In the genomic region with DNA sequence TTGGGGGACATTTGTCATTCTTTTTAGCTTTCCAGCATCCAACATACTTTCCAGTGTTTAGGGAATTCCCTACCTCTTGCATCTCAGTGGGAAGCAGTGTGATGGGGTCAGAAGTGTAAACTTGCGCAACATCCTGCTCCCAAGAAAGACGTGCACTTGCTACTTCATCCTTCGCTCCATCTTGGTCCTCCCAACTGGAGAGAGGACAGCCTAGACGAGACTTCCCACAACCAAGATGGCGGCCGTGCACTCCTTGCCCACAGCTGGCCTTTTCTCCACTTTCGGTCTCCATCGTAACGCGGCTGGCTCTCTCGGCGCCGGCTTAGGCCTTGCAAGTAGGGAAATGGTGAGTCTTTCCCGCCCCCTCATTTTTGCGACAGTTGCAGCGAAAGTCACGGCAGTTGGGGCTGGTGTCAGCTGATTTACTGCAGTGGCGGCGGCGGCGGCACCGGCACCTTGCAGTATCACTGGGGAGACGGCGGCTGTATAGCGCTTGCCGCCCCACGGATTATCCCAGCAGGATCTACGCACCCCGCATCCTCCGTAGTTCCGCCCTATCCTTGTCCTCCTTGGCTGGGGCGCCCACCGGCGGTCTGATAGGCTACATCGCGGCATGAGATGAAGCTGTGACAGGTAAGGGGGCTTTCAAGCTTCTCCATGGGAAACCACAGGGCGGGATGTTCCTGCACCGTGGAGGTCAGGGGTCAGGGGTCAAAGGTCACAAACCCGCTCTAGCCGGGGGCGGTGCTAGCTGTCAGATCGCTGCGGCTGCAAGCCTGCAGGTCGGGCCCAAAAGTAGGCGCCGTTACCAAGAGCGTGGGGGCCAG, we compare ENCODE assay signal across 1 cellular context.
TF ChIP-seq lines count a peak whose summit lies in the region.

A gene (plus strand): TSS at position 416 of the 827 bp plus-strand sequence. CDS start 21,157 bp downstream, outside the sequence.

TF ChIP-seq in HepG2, 621 proteins besides CTCF, POLR2A, EP300 and RAD21 (continued from another document and continues in another):
- TF ChIP-seq, protein P1, sequence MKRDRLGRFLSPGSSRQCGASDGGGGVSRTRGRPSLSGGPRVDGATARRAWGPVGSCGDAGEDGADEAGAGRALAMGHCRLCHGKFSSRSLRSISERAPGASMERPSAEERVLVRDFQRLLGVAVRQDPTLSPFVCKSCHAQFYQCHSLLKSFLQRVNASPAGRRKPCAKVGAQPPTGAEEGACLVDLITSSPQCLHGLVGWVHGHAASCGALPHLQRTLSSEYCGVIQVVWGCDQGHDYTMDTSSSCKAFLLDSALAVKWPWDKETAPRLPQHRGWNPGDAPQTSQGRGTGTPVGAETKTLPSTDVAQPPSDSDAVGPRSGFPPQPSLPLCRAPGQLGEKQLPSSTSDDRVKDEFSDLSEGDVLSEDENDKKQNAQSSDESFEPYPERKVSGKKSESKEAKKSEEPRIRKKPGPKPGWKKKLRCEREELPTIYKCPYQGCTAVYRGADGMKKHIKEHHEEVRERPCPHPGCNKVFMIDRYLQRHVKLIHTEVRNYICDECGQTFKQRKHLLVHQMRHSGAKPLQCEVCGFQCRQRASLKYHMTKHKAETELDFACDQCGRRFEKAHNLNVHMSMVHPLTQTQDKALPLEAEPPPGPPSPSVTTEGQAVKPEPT (CRISPR knock-in tag; IDR thresholded peaks at IDR 0.05; ENCODE audit: low read depth) = no peak
- TF ChIP-seq MAFK (conservative IDR thresholded peaks at IDR 0.05 in 1 of 2, IDR thresholded peaks at IDR 0.05 in 1 of 2; ENCODE audit: low read length in 2 of 2) (no peak), MED13 (CRISPR knock-in tag; IDR thresholded peaks at IDR 0.05) (no peak), SRSF4 (IDR thresholded peaks at IDR 0.05; ENCODE audit: low read depth, low read length, poor library complexity, severe bottlenecking) (no peak), JUN (CRISPR knock-in tag; IDR thresholded peaks at IDR 0.05) (no peak), ZNF850 (CRISPR knock-in tag; conservative IDR thresholded peaks at IDR 0.05) (no peak), ATRX (CRISPR knock-in tag; IDR thresholded peaks at IDR 0.05; ENCODE audit: borderline replicate concordance) (no peak), TOE1 (CRISPR knock-in tag; IDR thresholded peaks at IDR 0.05) (no peak), FIP1L1 (IDR thresholded peaks at IDR 0.05; ENCODE audit: borderline replicate concordance, insufficient read depth, low read depth, low read length) (no peak), PCBP2 (optimal IDR thresholded peaks at IDR 0.05; ENCODE audit: low read depth, low read length, poor library complexity, severe bottlenecking) (no peak), ZNF891 (CRISPR knock-in tag; IDR thresholded peaks at IDR 0.05) (peak; percentile 95), ZNF768 (CRISPR knock-in tag; IDR thresholded peaks at IDR 0.05) (no peak), NFKBIZ (CRISPR knock-in tag; IDR thresholded peaks at IDR 0.05) (peak; percentile 38; the same call in 1 of the 2 replicates), ZNF292 (CRISPR knock-in tag; IDR thresholded peaks at IDR 0.05; ENCODE audit: borderline replicate concordance, low read depth) (peak; percentile 80), NFATC3 (CRISPR knock-in tag; IDR thresholded peaks at IDR 0.05) (peak; percentile 70; the same call in 1 of the 2 replicates), ELF3 (CRISPR knock-in tag; IDR thresholded peaks at IDR 0.05) (0 out of 2 replicates have a peak, but pooled peaks have one; percentile 48), ZNF572 (CRISPR knock-in tag; IDR thresholded peaks at IDR 0.05) (no peak), CHD4 (IDR thresholded peaks at IDR 0.05; ENCODE audit: borderline replicate concordance, low read length) (no peak), ZC3H4 (CRISPR knock-in tag; IDR thresholded peaks at IDR 0.05; ENCODE audit: borderline replicate concordance) (no peak), PHF20 (CRISPR knock-in tag; IDR thresholded peaks at IDR 0.05) (peak; percentile 91), MEIS2 (CRISPR knock-in tag; IDR thresholded peaks at IDR 0.05) (no peak), BRD4 (CRISPR knock-in tag; IDR thresholded peaks at IDR 0.05) (peak; percentile 72), PAX8 (CRISPR knock-in tag; IDR thresholded peaks at IDR 0.05; ENCODE audit: borderline replicate concordance) (no peak), ZSCAN25 (CRISPR knock-in tag; IDR thresholded peaks at IDR 0.05) (no peak), ZNF556 (CRISPR knock-in tag; IDR thresholded peaks at IDR 0.05; ENCODE audit: borderline replicate concordance) (peak; percentile 93; the same call in 1 of the 2 replicates), GZF1 (CRISPR knock-in tag; IDR thresholded peaks at IDR 0.05) (no peak), SMAD1 (CRISPR knock-in tag; IDR thresholded peaks at IDR 0.05; ENCODE audit: borderline replicate concordance, low read depth) (no peak), CREM (IDR thresholded peaks at IDR 0.05) (peak; percentile 74), CREM (CRISPR knock-in tag; IDR thresholded peaks at IDR 0.05) (no peak), ZNF317 (CRISPR knock-in tag; IDR thresholded peaks at IDR 0.05) (no peak), XRCC5 (optimal IDR thresholded peaks at IDR 0.05; ENCODE audit: low read length) (peak; percentile 87), NR2F6 (IDR thresholded peaks at IDR 0.05) (peak; percentile 98), NR2F6 (CRISPR knock-in tag; IDR thresholded peaks at IDR 0.05) (peak; percentile 97), EHMT2 (IDR thresholded peaks at IDR 0.05; ENCODE audit: borderline replicate concordance, low read depth, low read length) (peak; percentile 96), ZNF598 (CRISPR knock-in tag; IDR thresholded peaks at IDR 0.05; ENCODE audit: borderline replicate concordance) (peak; percentile 99), FOXC1 (CRISPR knock-in tag; IDR thresholded peaks at IDR 0.05; ENCODE audit: borderline replicate concordance) (no peak), LCORL (IDR thresholded peaks at IDR 0.05) (no peak), LCORL (CRISPR knock-in tag; IDR thresholded peaks at IDR 0.05) (peak; percentile 51; the same call in 1 of the 2 replicates), FOXK1 (CRISPR knock-in tag; IDR thresholded peaks at IDR 0.05; ENCODE audit: borderline replicate concordance, low read depth) (no peak; the same call in 1 of the 2 replicates), HMG20B (CRISPR knock-in tag; conservative IDR thresholded peaks at IDR 0.05) (no peak), ZNF296 (CRISPR knock-in tag; conservative IDR thresholded peaks at IDR 0.05) (no peak), ATM (IDR thresholded peaks at IDR 0.05; ENCODE audit: borderline replicate concordance) (no peak), HDAC6 (IDR thresholded peaks at IDR 0.05; ENCODE audit: low read depth, low read length) (no peak), TBX3 (IDR thresholded peaks at IDR 0.05; ENCODE audit: borderline replicate concordance) (0 out of 2 replicates have a peak, but pooled peaks have one; percentile 10), ADNP (CRISPR knock-in tag; IDR thresholded peaks at IDR 0.05) (no peak), ZFYVE20 (CRISPR knock-in tag; IDR thresholded peaks at IDR 0.05; ENCODE audit: borderline replicate concordance, low read depth) (no peak), ZBTB38 (CRISPR knock-in tag; IDR thresholded peaks at IDR 0.05) (peak; percentile 38; the same call in 1 of the 2 replicates)
- TF ChIP-seq, protein P2, sequence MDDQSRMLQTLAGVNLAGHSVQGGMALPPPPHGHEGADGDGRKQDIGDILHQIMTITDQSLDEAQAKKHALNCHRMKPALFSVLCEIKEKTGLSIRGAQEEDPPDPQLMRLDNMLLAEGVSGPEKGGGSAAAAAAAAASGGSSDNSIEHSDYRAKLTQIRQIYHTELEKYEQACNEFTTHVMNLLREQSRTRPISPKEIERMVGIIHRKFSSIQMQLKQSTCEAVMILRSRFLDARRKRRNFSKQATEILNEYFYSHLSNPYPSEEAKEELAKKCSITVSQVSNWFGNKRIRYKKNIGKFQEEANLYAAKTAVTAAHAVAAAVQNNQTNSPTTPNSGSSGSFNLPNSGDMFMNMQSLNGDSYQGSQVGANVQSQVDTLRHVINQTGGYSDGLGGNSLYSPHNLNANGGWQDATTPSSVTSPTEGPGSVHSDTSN (CRISPR knock-in tag; IDR thresholded peaks at IDR 0.05; ENCODE audit: borderline replicate concordance) = no peak
- TF ChIP-seq, protein P3, sequence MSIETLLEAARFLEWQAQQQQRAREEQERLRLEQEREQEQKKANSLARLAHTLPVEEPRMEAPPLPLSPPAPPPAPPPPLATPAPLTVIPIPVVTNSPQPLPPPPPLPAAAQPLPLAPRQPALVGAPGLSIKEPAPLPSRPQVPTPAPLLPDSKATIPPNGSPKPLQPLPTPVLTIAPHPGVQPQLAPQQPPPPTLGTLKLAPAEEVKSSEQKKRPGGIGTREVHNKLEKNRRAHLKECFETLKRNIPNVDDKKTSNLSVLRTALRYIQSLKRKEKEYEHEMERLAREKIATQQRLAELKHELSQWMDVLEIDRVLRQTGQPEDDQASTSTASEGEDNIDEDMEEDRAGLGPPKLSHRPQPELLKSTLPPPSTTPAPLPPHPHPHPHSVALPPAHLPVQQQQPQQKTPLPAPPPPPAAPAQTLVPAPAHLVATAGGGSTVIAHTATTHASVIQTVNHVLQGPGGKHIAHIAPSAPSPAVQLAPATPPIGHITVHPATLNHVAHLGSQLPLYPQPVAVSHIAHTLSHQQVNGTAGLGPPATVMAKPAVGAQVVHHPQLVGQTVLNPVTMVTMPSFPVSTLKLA (IDR thresholded peaks at IDR 0.05) = no peak
- TF ChIP-seq, protein P4, sequence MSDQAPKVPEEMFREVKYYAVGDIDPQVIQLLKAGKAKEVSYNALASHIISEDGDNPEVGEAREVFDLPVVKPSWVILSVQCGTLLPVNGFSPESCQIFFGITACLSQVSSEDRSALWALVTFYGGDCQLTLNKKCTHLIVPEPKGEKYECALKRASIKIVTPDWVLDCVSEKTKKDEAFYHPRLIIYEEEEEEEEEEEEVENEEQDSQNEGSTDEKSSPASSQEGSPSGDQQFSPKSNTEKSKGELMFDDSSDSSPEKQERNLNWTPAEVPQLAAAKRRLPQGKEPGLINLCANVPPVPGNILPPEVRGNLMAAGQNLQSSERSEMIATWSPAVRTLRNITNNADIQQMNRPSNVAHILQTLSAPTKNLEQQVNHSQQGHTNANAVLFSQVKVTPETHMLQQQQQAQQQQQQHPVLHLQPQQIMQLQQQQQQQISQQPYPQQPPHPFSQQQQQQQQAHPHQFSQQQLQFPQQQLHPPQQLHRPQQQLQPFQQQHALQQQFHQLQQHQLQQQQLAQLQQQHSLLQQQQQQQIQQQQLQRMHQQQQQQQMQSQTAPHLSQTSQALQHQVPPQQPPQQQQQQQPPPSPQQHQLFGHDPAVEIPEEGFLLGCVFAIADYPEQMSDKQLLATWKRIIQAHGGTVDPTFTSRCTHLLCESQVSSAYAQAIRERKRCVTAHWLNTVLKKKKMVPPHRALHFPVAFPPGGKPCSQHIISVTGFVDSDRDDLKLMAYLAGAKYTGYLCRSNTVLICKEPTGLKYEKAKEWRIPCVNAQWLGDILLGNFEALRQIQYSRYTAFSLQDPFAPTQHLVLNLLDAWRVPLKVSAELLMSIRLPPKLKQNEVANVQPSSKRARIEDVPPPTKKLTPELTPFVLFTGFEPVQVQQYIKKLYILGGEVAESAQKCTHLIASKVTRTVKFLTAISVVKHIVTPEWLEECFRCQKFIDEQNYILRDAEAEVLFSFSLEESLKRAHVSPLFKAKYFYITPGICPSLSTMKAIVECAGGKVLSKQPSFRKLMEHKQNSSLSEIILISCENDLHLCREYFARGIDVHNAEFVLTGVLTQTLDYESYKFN (CRISPR knock-in tag; conservative IDR thresholded peaks at IDR 0.05) = no peak; the same call in 1 of the 2 replicates
- TF ChIP-seq, protein P5, sequence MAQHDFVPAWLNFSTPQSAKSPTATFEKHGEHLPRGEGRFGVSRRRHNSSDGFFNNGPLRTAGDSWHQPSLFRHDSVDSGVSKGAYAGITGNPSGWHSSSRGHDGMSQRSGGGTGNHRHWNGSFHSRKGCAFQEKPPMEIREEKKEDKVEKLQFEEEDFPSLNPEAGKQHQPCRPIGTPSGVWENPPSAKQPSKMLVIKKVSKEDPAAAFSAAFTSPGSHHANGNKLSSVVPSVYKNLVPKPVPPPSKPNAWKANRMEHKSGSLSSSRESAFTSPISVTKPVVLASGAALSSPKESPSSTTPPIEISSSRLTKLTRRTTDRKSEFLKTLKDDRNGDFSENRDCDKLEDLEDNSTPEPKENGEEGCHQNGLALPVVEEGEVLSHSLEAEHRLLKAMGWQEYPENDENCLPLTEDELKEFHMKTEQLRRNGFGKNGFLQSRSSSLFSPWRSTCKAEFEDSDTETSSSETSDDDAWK (CRISPR knock-in tag; IDR thresholded peaks at IDR 0.05) = no peak
- TF ChIP-seq, protein P6, sequence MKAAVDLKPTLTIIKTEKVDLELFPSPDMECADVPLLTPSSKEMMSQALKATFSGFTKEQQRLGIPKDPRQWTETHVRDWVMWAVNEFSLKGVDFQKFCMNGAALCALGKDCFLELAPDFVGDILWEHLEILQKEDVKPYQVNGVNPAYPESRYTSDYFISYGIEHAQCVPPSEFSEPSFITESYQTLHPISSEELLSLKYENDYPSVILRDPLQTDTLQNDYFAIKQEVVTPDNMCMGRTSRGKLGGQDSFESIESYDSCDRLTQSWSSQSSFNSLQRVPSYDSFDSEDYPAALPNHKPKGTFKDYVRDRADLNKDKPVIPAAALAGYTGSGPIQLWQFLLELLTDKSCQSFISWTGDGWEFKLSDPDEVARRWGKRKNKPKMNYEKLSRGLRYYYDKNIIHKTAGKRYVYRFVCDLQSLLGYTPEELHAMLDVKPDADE (CRISPR knock-in tag; IDR thresholded peaks at IDR 0.05) = no peak
- TF ChIP-seq, protein P7, sequence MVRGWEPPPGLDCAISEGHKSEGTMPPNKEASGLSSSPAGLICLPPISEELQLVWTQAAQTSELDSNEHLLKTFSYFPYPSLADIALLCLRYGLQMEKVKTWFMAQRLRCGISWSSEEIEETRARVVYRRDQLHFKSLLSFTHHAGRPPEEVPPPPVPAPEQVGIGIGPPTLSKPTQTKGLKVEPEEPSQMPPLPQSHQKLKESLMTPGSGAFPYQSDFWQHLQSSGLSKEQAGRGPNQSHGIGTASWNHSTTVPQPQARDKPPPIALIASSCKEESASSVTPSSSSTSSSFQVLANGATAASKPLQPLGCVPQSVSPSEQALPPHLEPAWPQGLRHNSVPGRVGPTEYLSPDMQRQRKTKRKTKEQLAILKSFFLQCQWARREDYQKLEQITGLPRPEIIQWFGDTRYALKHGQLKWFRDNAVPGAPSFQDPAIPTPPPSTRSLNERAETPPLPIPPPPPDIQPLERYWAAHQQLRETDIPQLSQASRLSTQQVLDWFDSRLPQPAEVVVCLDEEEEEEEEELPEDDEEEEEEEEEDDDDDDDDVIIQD (CRISPR knock-in tag; IDR thresholded peaks at IDR 0.05; ENCODE audit: low read depth) = peak; percentile 66; the same call in 1 of the 2 replicates
- TF ChIP-seq, protein P8, sequence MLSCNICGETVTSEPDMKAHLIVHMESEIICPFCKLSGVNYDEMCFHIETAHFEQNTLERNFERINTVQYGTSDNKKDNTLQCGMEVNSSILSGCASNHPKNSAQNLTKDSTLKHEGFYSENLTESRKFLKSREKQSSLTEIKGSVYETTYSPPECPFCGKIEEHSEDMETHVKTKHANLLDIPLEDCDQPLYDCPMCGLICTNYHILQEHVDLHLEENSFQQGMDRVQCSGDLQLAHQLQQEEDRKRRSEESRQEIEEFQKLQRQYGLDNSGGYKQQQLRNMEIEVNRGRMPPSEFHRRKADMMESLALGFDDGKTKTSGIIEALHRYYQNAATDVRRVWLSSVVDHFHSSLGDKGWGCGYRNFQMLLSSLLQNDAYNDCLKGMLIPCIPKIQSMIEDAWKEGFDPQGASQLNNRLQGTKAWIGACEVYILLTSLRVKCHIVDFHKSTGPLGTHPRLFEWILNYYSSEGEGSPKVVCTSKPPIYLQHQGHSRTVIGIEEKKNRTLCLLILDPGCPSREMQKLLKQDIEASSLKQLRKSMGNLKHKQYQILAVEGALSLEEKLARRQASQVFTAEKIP (CRISPR knock-in tag; IDR thresholded peaks at IDR 0.05; ENCODE audit: borderline replicate concordance) = no peak
